ENCODE assay signal across 30 cellular contexts in genomic region chr14:59309291-59309900, GRCh38.
DNase-seq lines count a peak whose midpoint lies in the region; ATAC-seq, FAIRE-seq and TF ChIP-seq lines count a peak whose summit lies in the region.
"Had no signal": no experiment of that assay in that cellular context is flagged by ENCODE, and none has a peak within 500 bp of the region (broad histone marks: within the 10 kb centered on the region; RNA-seq: fewer than 3 reads in every experiment).

No MANE protein-coding gene starts in this region.

- intact Hi-C loops in HepG2 (cut with micrococcal nuclease; ENCODE audit: unreplicated experiment): no loop called here

- H3K9me2 ChIP-seq in GM23338 (ENCODE audit: insufficient read depth): no peaks in the 10 kb centered on the region

- peaks cover 13 to 26% (median 21%) of the 10 kb centered on the region in 4 donors for H3K4me1 ChIP-seq in liver (ENCODE audit: control insufficient read depth in 4 of 4, insufficient read depth in 4 of 4, low read length in 3 of 4)
- H3K4me1 ChIP-seq in HepG2 (ENCODE audit: insufficient read depth, low read length): peaks cover 80% of the 10 kb centered on the region
- peaks cover 25% of the 10 kb centered on the region for H3K4me1 ChIP-seq in smooth muscle cell (ENCODE audit: low read depth)
- H3K4me1 ChIP-seq in Peyer's patch: peaks cover 0 to 16% (median 0%) of the 10 kb centered on the region in 4 donors
- H3K4me1 ChIP-seq in GM23338 (ENCODE audit: insufficient read depth): peaks cover 23% of the 10 kb centered on the region
- H3K4me1 ChIP-seq: BE2C had no signal

- no peak for ATAC-seq in HepG2
- ATAC-seq in GM23338: no peak
- ATAC-seq: A549; naive thymus-derived CD4-positive, alpha-beta T cell had no signal

- no peak overlapping the region for H2AFZ ChIP-seq in HepG2 (ENCODE audit: low read length)
- H2AFZ ChIP-seq in smooth muscle cell (ENCODE audit: low read depth): no peak overlapping the region
- H2AFZ ChIP-seq in GM23338: no peak overlapping the region

- no peaks in the 10 kb centered on the region for H3K27me3 Mint-ChIP-seq in GM23338 (ENCODE audit: insufficient read depth, low read depth, poor library complexity)
- H3K27me3 Mint-ChIP-seq: activated CD4-positive, alpha-beta T cell treated with anti-CD3 and anti-CD28 coated beads, Interleukin-2, amount 10 ng/mL, durations not matched to agents 24 days and 14 days; activated naive CD4-positive, alpha-beta T cell treated with anti-CD3 and anti-CD28 coated beads, Interleukin-2, amount 10 ng/mL, durations not matched to agents 7 days and 5 days; dendritic cell treated with granulocyte-macrophage colony-stimulating factor and Interleukin-4, amounts not matched to agents 40 ng/mL and 50 ng/mL, for 4 days; naive thymus-derived CD4-positive, alpha-beta T cell; type B pancreatic cell had no signal

- TF ChIP-seq POLR2A in HepG2 (IDR thresholded peaks at IDR 0.05; ENCODE audit: insufficient read depth in 1 of 2, low read depth in 2 of 2, low read length in 2 of 2): no peak
- no peak for TF ChIP-seq POLR2A in Peyer's patch (IDR thresholded peaks at IDR 0.05)

- H3K9me3 ChIP-seq in liver (ENCODE audit: control insufficient read depth in 4 of 4, low read length in 3 of 4) (no peaks in the 10 kb centered on the region), HepG2 (ENCODE audit: low read length) (no peaks in the 10 kb centered on the region), smooth muscle cell (replicated peaks; ENCODE audit: low read depth) (no peaks in the 10 kb centered on the region), Peyer's patch (no peaks in the 10 kb centered on the region)
- H3K9me3 ChIP-seq: A549, BE2C, Caco-2 had no signal

- peaks cover 21% of the 10 kb centered on the region for H3F3A ChIP-seq in smooth muscle cell (ENCODE audit: low read depth)
- H3F3A ChIP-seq in GM23338 (replicated peaks; ENCODE audit: low read depth): no peaks in the 10 kb centered on the region

- CTCF ChIA-PET in HepG2 (lab: Yijun Ruan, JAX; ENCODE audit: low intra/inter-chr PET ratio, low total read pairs): no interaction called here
- CTCF ChIA-PET in GM10248 (lab: Yijun Ruan, JAX): interaction anchor here (0.8 to 1.1 kb wide), 2 partner anchors 9 to 31 kb away, joined by 3 to 6 read pairs; no protein-coding TSS in a partner anchor

- no peaks in the 10 kb centered on the region for H3K36me3 Mint-ChIP-seq in GM23338 (ENCODE audit: low read depth)
- H3K36me3 Mint-ChIP-seq: activated naive CD4-positive, alpha-beta T cell treated with anti-CD3 and anti-CD28 coated beads, Interleukin-2, amount 10 ng/mL, durations not matched to agents 7 days and 5 days had no signal

- no peak overlapping the region for H3K27ac Mint-ChIP-seq in GM23338
- H3K27ac Mint-ChIP-seq: activated CD4-positive, alpha-beta T cell treated with anti-CD3 and anti-CD28 coated beads, Interleukin-2, amount 10 ng/mL, durations not matched to agents 24 days and 14 days; activated naive CD4-positive, alpha-beta T cell treated with anti-CD3 and anti-CD28 coated beads, Interleukin-2, amount 10 ng/mL, durations not matched to agents 7 days and 5 days; dendritic cell treated with granulocyte-macrophage colony-stimulating factor and Interleukin-4, amounts not matched to agents 40 ng/mL and 50 ng/mL, for 4 days; naive thymus-derived CD4-positive, alpha-beta T cell; type B pancreatic cell had no signal

- in situ Hi-C loops in HepG2 (cut with HindIII; ENCODE audit: extremely low pct_ligation_motif_present, low pct_unique_long_range_greater_than_20kb): no loop called here

- no peak overlapping the region for H3K27ac ChIP-seq in liver (ENCODE audit: low read depth in 1 of 2, low read length in 2 of 2)
- H3K27ac ChIP-seq in HepG2 (ENCODE audit: extremely low read length, insufficient read depth, low read length): no peak overlapping the region
- peak overlapping the region; percentile 52 for H3K27ac ChIP-seq in smooth muscle cell (ENCODE audit: low read depth)
- H3K27ac ChIP-seq in Peyer's patch: no peak overlapping the region
- no peak overlapping the region for H3K27ac ChIP-seq in GM23338 (ENCODE audit: low read depth)
- H3K27ac ChIP-seq: A549, cardiac muscle cell had no signal

- H3K9ac ChIP-seq in liver (ENCODE audit: low read depth in 1 of 2, low read length in 2 of 2) (no peak overlapping the region), HepG2 (ENCODE audit: insufficient read depth, low read depth, low read length) (no peak overlapping the region), smooth muscle cell (ENCODE audit: low read depth) (no peak overlapping the region)

- H3K27me3 ChIP-seq in liver (ENCODE audit: control insufficient read depth in 4 of 4, insufficient read depth in 4 of 4, low read length in 3 of 4) (no peaks in the 10 kb centered on the region), HepG2 (ENCODE audit: control insufficient read depth in 1 of 2, insufficient read depth in 2 of 2, low read length in 2 of 2) (no peaks in the 10 kb centered on the region), smooth muscle cell (ENCODE audit: low read depth) (no peaks in the 10 kb centered on the region), Peyer's patch (no peaks in the 10 kb centered on the region), GM23338 (ENCODE audit: insufficient read depth) (no peaks in the 10 kb centered on the region)
- H3K27me3 ChIP-seq: BE2C, cardiac muscle cell had no signal

- DNase-seq in HepG2 (ENCODE audit: low spot score) (no peak), fibroblast of villous mesenchyme (ENCODE audit: low read depth) (peak; percentile 49), smooth muscle cell (lab: John Stamatoyannopoulos, UW; ENCODE audit: unreplicated experiment) (no peak), AML-193 (lab: John Stamatoyannopoulos, UW) (no peak), Peyer's patch (no peak), GM10248 (ENCODE audit: extremely low spot score) (no peak), GM23338 (ENCODE audit: low spot score) (no peak)
- DNase-seq: activated CD4-positive, alpha-beta T cell treated with anti-CD3 and anti-CD28 coated beads, Interleukin-2, amount 10 ng/mL, durations not matched to agents 24 days and 14 days; activated naive CD4-positive, alpha-beta T cell treated with anti-CD3 and anti-CD28 coated beads, Interleukin-2, amount 10 ng/mL, durations not matched to agents 7 days and 5 days; BE2C; Caco-2; DND-41; H9; Kasumi-1; left cardiac atrium; MV-4-11; naive thymus-derived CD4-positive, alpha-beta T cell; NCI-H1694; NCI-H526 treated with DMSO at 0.1 percent for 48 hours; right cardiac atrium; RPMI8226; stimulated activated CD4-positive, alpha-beta T cell treated with anti-CD3 and anti-CD28 coated beads, Interleukin-4, amount 100 ng/mL, for 4 hours; stimulated activated naive CD4-positive, alpha-beta T cell treated with Interleukin-2 at 50 U/mL for 16 hours had no signal

- BruUV-seq in HepG2 (replicated peaks; lab: Mats Ljungman, UMichigan): no TSS peak

- no peak for TF ChIP-seq RAD21 in liver (IDR thresholded peaks at IDR 0.05)
- no peak for TF ChIP-seq RAD21 in HepG2 (CRISPR knock-in tag; IDR thresholded peaks at IDR 0.05)

- H3K4me3 Mint-ChIP-seq in GM23338: no peak overlapping the region
- H3K4me3 Mint-ChIP-seq: activated CD4-positive, alpha-beta T cell treated with anti-CD3 and anti-CD28 coated beads, Interleukin-2, amount 10 ng/mL, durations not matched to agents 24 days and 14 days; activated naive CD4-positive, alpha-beta T cell treated with anti-CD3 and anti-CD28 coated beads, Interleukin-2, amount 10 ng/mL, durations not matched to agents 7 days and 5 days; dendritic cell treated with granulocyte-macrophage colony-stimulating factor and Interleukin-4, amounts not matched to agents 40 ng/mL and 50 ng/mL, for 4 days; H9; naive thymus-derived CD4-positive, alpha-beta T cell; type B pancreatic cell had no signal

- peaks cover 0 to 2% (median 0%) of the 10 kb centered on the region in 4 donors for H3K36me3 ChIP-seq in liver (ENCODE audit: control insufficient read depth in 4 of 4, insufficient read depth in 3 of 4, low read depth in 1 of 4, low read length in 3 of 4)
- H3K36me3 ChIP-seq in HepG2 (replicated peaks in 1 of 2; ENCODE audit: control insufficient read depth in 1 of 2, insufficient read depth in 2 of 2, low read length in 2 of 2): no peaks in the 10 kb centered on the region
- H3K36me3 ChIP-seq in smooth muscle cell (ENCODE audit: low read depth): no peaks in the 10 kb centered on the region
- H3K36me3 ChIP-seq in Peyer's patch: no peaks in the 10 kb centered on the region
- H3K36me3 ChIP-seq in GM23338 (ENCODE audit: insufficient read depth): no peaks in the 10 kb centered on the region
- H3K36me3 ChIP-seq: BE2C, cardiac muscle cell had no signal

- peaks cover 5% of the 10 kb centered on the region for H3K79me2 ChIP-seq in HepG2 (ENCODE audit: insufficient read depth, low read length)
- no peaks in the 10 kb centered on the region for H3K79me2 ChIP-seq in smooth muscle cell (ENCODE audit: low read depth)
- no peaks in the 10 kb centered on the region for H3K79me2 ChIP-seq in GM23338 (replicated peaks; ENCODE audit: insufficient read depth)

- POLR2A ChIA-PET in HepG2 (lab: Yijun Ruan, JAX) (no interaction called here), GM10248 (lab: Yijun Ruan, JAX) (no interaction called here)

- H3K4me3 ChIP-seq in liver (ENCODE audit: low read depth in 1 of 3, low read length in 3 of 3) (no peak overlapping the region), HepG2 (replicated peaks in 1 of 3; ENCODE audit: insufficient read depth in 1 of 3, low read depth in 2 of 3, low read length in 3 of 3) (no peak overlapping the region), fibroblast of villous mesenchyme (ENCODE audit: low read depth, low read length) (no peak overlapping the region), smooth muscle cell (no peak overlapping the region), Peyer's patch (no peak overlapping the region), GM23338 (no peak overlapping the region)
- H3K4me3 ChIP-seq: A549, cardiac muscle cell had no signal

- no peak overlapping the region for H3K4me2 ChIP-seq in HepG2 (ENCODE audit: low read depth, low read length)
- peak overlapping the region; percentile 28 for H3K4me2 ChIP-seq in smooth muscle cell
- no peak overlapping the region for H3K4me2 ChIP-seq in GM23338
- H3K4me2 ChIP-seq: A549 had no signal

- TF ChIP-seq CTCF in liver (IDR thresholded peaks at IDR 0.05; ENCODE audit: low read depth, low read length, missing input control) (no peak), HepG2 (CRISPR knock-in tag; IDR thresholded peaks at IDR 0.05) (no peak), fibroblast of villous mesenchyme (IDR thresholded peaks at IDR 0.05; ENCODE audit: insufficient read depth, low read depth, low read length) (no peak), smooth muscle cell (IDR thresholded peaks at IDR 0.05; ENCODE audit: borderline replicate concordance, insufficient read depth, poor library complexity, severe bottlenecking) (no peak), Peyer's patch (IDR thresholded peaks at IDR 0.05) (peak in 1 of 6 experiments; percentile 8), GM10248 (IDR thresholded peaks at IDR 0.05; ENCODE audit: control extremely low read depth, extremely low read depth, low read depth, missing control alignments) (no peak), GM23338 (conservative IDR thresholded peaks at IDR 0.05; ENCODE audit: low read depth in 2 of 2) (no peak)

- H3K4me1 Mint-ChIP-seq in GM23338: peaks cover 29% of the 10 kb centered on the region

- no peaks in the 10 kb centered on the region for H3K9me3 Mint-ChIP-seq in GM23338
- H3K9me3 Mint-ChIP-seq: activated CD4-positive, alpha-beta T cell treated with anti-CD3 and anti-CD28 coated beads, Interleukin-2, amount 10 ng/mL, durations not matched to agents 24 days and 14 days; activated naive CD4-positive, alpha-beta T cell treated with anti-CD3 and anti-CD28 coated beads, Interleukin-2, amount 10 ng/mL, durations not matched to agents 7 days and 5 days; dendritic cell treated with granulocyte-macrophage colony-stimulating factor and Interleukin-4, amounts not matched to agents 40 ng/mL and 50 ng/mL, for 4 days; H9; naive thymus-derived CD4-positive, alpha-beta T cell; type B pancreatic cell had no signal

- H4K20me1 ChIP-seq in HepG2 (ENCODE audit: insufficient read depth, low read length) (no peaks in the 10 kb centered on the region), smooth muscle cell (ENCODE audit: low read depth) (peaks cover 10% of the 10 kb centered on the region), GM23338 (replicated peaks; ENCODE audit: insufficient read depth) (no peaks in the 10 kb centered on the region)

- FAIRE-seq in HepG2 (lab: Jason Lieb, UNC): no peak
- FAIRE-seq: A549, endometrium, GM12891 had no signal

- TF ChIP-seq EP300 in HepG2 (IDR thresholded peaks at IDR 0.05; ENCODE audit: low read depth in 2 of 2, low read length in 2 of 2): no peak
- TF ChIP-seq EP300 in HepG2 (CRISPR knock-in tag; IDR thresholded peaks at IDR 0.05; ENCODE audit: borderline replicate concordance): no peak

- WGBS in liver: 67% methylated on average over 7 of the region's 7 CpGs
- 98% methylated on average over 7 of the region's 7 CpGs for WGBS in HepG2 (ENCODE audit: low lambda C conversion rate)
- 54% methylated on average over 7 of the region's 7 CpGs for WGBS in smooth muscle cell (ENCODE audit: low lambda C conversion rate)
